In genomic region chr18:31774477-31774785, GRCh38 we compare ENCODE assay signal across 1 cellular context.
TF ChIP-seq lines count a peak whose summit lies in the region.

No MANE protein-coding gene starts in this region.

TF ChIP-seq in GM23338, 12 proteins besides CTCF, POLR2A, EP300 and RAD21 (continued from another document):
- no peak for TF ChIP-seq ZNF462 (CRISPR knock-in tag; IDR thresholded peaks at IDR 0.05)
